Comparison of ENCODE assay signal across 7 cellular contexts in genomic region chr22:19853058-19853878, GRCh38. TPM values are rescaled to one million over a fixed set of nuclear protein-coding genes. Genes with fewer than 3 reads are reported as not detected.
A peak's percentile ranks its signal among the peaks of the same experiment; 100 is the strongest.
DNase-seq lines count a peak whose midpoint lies in the region; ATAC-seq and TF ChIP-seq lines count a peak whose summit lies in the region.

No MANE protein-coding gene starts in this region.

- peaks cover 38% of the 10 kb centered on the region for H3K4me1 Mint-ChIP-seq in GM23338

- H3K36me3 Mint-ChIP-seq in GM23338 (ENCODE audit: low read depth), result peaks cover 32% of the 10 kb centered on the region

- H4K20me1 ChIP-seq in GM23338 (replicated peaks; ENCODE audit: insufficient read depth), result peaks cover 4% of the 10 kb centered on the region; the same call in 1 of the 2 replicates

- H2AFZ ChIP-seq in GM23338, result no peak overlapping the region

- TF ChIP-seq CTCF in GM23338 (conservative IDR thresholded peaks at IDR 0.05; ENCODE audit: low read depth in 2 of 2), result no peak
- TF ChIP-seq CTCF in WERI-Rb-1 (IDR thresholded peaks at IDR 0.05; ENCODE audit: low read depth, low read length), result no peak
- no peak for TF ChIP-seq CTCF in right atrium auricular region (IDR thresholded peaks at IDR 0.05)

- no peaks in the 10 kb centered on the region; the same call in 1 of the 2 replicates for H3K36me3 ChIP-seq in GM23338 (ENCODE audit: insufficient read depth)
- peaks cover 40% of the 10 kb centered on the region for H3K36me3 ChIP-seq in WERI-Rb-1
- H3K36me3 ChIP-seq in right atrium auricular region, result peaks cover 17% of the 10 kb centered on the region

- peak overlapping the region; percentile 68; the same call in 1 of the 2 replicates for H3K27ac Mint-ChIP-seq in GM23338

- 0 out of 2 replicates have a peak, but pooled peaks cover 4% of the 10 kb centered on the region for H3F3A ChIP-seq in GM23338 (replicated peaks; ENCODE audit: low read depth)

- ATAC-seq in GM23338 (no peak), HG02642 (IDR thresholded peaks at IDR 0.05; ENCODE audit: poor library complexity, unreplicated experiment) (no peak)

- H3K9me3 Mint-ChIP-seq in GM23338, result no peaks in the 10 kb centered on the region

- no peaks in the 10 kb centered on the region for H3K9me3 ChIP-seq in WERI-Rb-1 (ENCODE audit: severe bottlenecking)
- H3K9me3 ChIP-seq in right atrium auricular region, result no peaks in the 10 kb centered on the region

- no peak for DNase-seq in GM23338 (ENCODE audit: low spot score)
- DNase-seq in WERI-Rb-1, result no peak
- DNase-seq in right atrium auricular region (ENCODE audit: low spot score), result peak; percentile 44
- no peak for DNase-seq in midbrain (lab: John Stamatoyannopoulos, UW)
- DNase-seq in NCI-H2227 treated with DMSO at 0.1 percent for 48 hours (lab: John Stamatoyannopoulos, UW), result no peak

- H3K4me1 ChIP-seq in GM23338 (ENCODE audit: insufficient read depth) (peaks cover 19% of the 10 kb centered on the region; the same call in 1 of the 2 replicates), right atrium auricular region (peaks cover 0 to 34% of the 10 kb centered on the region in 2 donors)

- no peaks in the 10 kb centered on the region for H3K9me2 ChIP-seq in GM23338 (ENCODE audit: insufficient read depth)

- no peak overlapping the region for H3K27ac ChIP-seq in GM23338 (ENCODE audit: low read depth)
- H3K27ac ChIP-seq in WERI-Rb-1, result peak overlapping the region; percentile 94; the same call in 1 of the 2 replicates
- H3K27ac ChIP-seq in right atrium auricular region, result peak overlapping the region in 1 of 2 donors; percentile 98
- H3K27ac ChIP-seq in skin epidermis, result peak overlapping the region in 19 of 21 experiments; percentile 22 to 98 (median 93)

- H3K4me3 ChIP-seq in GM23338, result peak overlapping the region; percentile 96
- peak overlapping the region; percentile 88 for H3K4me3 ChIP-seq in WERI-Rb-1 (ENCODE audit: low read depth, low read length)
- peak overlapping the region; percentile 69 to 86 for H3K4me3 ChIP-seq in right atrium auricular region
- peak overlapping the region; percentile 64 to 97 (median 89) for H3K4me3 ChIP-seq in skin epidermis

- peak overlapping the region; percentile 98 for H3K4me2 ChIP-seq in GM23338

- peaks cover 39% of the 10 kb centered on the region for H3K79me2 ChIP-seq in GM23338 (replicated peaks; ENCODE audit: insufficient read depth)

- H3K27me3 ChIP-seq in GM23338 (ENCODE audit: insufficient read depth), result no peaks in the 10 kb centered on the region
- no peaks in the 10 kb centered on the region for H3K27me3 ChIP-seq in WERI-Rb-1 (ENCODE audit: insufficient read depth, low read depth, severe bottlenecking)
- H3K27me3 ChIP-seq in right atrium auricular region, result no peaks in the 10 kb centered on the region

- peak overlapping the region; percentile 98 for H3K4me3 Mint-ChIP-seq in GM23338

- H3K27me3 Mint-ChIP-seq in GM23338 (ENCODE audit: insufficient read depth, low read depth, poor library complexity), result peaks cover 19% of the 10 kb centered on the region

TF ChIP-seq in GM23338, 12 proteins besides CTCF, POLR2A, EP300 and RAD21 (continues in another document):
- TF ChIP-seq, protein P1, sequence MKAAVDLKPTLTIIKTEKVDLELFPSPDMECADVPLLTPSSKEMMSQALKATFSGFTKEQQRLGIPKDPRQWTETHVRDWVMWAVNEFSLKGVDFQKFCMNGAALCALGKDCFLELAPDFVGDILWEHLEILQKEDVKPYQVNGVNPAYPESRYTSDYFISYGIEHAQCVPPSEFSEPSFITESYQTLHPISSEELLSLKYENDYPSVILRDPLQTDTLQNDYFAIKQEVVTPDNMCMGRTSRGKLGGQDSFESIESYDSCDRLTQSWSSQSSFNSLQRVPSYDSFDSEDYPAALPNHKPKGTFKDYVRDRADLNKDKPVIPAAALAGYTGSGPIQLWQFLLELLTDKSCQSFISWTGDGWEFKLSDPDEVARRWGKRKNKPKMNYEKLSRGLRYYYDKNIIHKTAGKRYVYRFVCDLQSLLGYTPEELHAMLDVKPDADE (IDR thresholded peaks at IDR 0.05), result no peak
- TF ChIP-seq ZNF331 (CRISPR knock-in tag; IDR thresholded peaks at IDR 0.05; ENCODE audit: low read depth) (no peak), ZNF114 (CRISPR knock-in tag; IDR thresholded peaks at IDR 0.05) (no peak), JUNB (IDR thresholded peaks at IDR 0.05; ENCODE audit: unreplicated experiment) (no peak), EZH2 (IDR thresholded peaks at IDR 0.05; ENCODE audit: low read depth, unreplicated experiment) (no peak), POLR2AphosphoS5 (IDR thresholded peaks at IDR 0.05; ENCODE audit: low read depth) (no peak), CREB1 (CRISPR knock-in tag; IDR thresholded peaks at IDR 0.05; ENCODE audit: low read depth) (no peak), NANOG (IDR thresholded peaks at IDR 0.05; ENCODE audit: borderline replicate concordance) (no peak), STAT1 (IDR thresholded peaks at IDR 0.05; ENCODE audit: unreplicated experiment) (no peak)
- TF ChIP-seq, protein P2, sequence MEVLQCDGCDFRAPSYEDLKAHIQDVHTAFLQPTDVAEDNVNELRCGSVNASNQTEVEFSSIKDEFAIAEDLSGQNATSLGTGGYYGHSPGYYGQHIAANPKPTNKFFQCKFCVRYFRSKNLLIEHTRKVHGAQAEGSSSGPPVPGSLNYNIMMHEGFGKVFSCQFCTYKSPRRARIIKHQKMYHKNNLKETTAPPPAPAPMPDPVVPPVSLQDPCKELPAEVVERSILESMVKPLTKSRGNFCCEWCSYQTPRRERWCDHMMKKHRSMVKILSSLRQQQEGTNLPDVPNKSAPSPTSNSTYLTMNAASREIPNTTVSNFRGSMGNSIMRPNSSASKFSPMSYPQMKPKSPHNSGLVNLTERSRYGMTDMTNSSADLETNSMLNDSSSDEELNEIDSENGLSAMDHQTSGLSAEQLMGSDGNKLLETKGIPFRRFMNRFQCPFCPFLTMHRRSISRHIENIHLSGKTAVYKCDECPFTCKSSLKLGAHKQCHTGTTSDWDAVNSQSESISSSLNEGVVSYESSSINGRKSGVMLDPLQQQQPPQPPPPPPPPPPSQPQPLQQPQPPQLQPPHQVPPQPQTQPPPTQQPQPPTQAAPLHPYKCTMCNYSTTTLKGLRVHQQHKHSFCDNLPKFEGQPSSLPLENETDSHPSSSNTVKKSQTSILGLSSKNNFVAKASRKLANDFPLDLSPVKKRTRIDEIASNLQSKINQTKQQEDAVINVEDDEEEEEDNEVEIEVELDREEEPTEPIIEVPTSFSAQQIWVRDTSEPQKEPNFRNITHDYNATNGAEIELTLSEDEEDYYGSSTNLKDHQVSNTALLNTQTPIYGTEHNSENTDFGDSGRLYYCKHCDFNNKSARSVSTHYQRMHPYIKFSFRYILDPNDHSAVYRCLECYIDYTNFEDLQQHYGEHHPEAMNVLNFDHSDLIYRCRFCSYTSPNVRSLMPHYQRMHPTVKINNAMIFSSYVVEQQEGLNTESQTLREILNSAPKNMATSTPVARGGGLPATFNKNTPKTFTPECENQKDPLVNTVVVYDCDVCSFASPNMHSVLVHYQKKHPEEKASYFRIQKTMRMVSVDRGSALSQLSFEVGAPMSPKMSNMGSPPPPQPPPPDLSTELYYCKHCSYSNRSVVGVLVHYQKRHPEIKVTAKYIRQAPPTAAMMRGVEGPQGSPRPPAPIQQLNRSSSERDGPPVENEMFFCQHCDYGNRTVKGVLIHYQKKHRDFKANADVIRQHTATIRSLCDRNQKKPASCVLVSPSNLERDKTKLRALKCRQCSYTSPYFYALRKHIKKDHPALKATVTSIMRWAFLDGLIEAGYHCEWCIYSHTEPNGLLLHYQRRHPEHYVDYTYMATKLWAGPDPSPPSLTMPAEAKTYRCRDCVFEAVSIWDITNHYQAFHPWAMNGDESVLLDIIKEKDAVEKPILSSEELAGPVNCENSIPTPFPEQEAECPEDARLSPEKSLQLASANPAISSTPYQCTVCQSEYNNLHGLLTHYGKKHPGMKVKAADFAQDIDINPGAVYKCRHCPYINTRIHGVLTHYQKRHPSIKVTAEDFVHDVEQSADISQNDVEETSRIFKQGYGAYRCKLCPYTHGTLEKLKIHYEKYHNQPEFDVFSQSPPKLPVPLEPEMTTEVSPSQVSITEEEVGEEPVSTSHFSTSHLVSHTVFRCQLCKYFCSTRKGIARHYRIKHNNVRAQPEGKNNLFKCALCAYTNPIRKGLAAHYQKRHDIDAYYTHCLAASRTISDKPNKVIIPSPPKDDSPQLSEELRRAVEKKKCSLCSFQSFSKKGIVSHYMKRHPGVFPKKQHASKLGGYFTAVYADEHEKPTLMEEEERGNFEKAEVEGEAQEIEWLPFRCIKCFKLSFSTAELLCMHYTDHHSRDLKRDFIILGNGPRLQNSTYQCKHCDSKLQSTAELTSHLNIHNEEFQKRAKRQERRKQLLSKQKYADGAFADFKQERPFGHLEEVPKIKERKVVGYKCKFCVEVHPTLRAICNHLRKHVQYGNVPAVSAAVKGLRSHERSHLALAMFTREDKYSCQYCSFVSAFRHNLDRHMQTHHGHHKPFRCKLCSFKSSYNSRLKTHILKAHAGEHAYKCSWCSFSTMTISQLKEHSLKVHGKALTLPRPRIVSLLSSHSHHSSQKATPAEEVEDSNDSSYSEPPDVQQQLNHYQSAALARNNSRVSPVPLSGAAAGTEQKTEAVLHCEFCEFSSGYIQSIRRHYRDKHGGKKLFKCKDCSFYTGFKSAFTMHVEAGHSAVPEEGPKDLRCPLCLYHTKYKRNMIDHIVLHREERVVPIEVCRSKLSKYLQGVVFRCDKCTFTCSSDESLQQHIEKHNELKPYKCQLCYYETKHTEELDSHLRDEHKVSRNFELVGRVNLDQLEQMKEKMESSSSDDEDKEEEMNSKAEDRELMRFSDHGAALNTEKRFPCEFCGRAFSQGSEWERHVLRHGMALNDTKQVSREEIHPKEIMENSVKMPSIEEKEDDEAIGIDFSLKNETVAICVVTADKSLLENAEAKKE (CRISPR knock-in tag; IDR thresholded peaks at IDR 0.05), result no peak

RNA-seq across cellular contexts. Expression of gene GNB1L, which starts 1.4 kb away (rescaled TPM):
- total RNA-seq in GM23338 (2014; rRNA removed; shearing (Covaris generic)), result 19.2 and 27.8 TPM in 2 replicates
- polyA plus RNA-seq in GM23338 (2016; fragmentation: Nextera tagmentation; extraction: Ambion mirVana), result 15.2 and 17.4 TPM in 2 replicates
- 1 to 10 TPM; 2.6 to 4.7 TPM for total RNA-seq in right atrium auricular region

RNA-seq across cellular contexts. Expression of gene RTL10, which starts 1.4 kb away (rescaled TPM):
- total RNA-seq in GM23338 (2014; rRNA removed; shearing (Covaris generic)), result 17.4 and 19.2 TPM in 2 replicates
- 7.8 and 9.4 TPM in 2 replicates for polyA plus RNA-seq in GM23338 (2016; fragmentation: Nextera tagmentation; extraction: Ambion mirVana)
- 1 to 10 TPM; 7.9 to 8.1 TPM for total RNA-seq in right atrium auricular region
